In the genomic region with DNA sequence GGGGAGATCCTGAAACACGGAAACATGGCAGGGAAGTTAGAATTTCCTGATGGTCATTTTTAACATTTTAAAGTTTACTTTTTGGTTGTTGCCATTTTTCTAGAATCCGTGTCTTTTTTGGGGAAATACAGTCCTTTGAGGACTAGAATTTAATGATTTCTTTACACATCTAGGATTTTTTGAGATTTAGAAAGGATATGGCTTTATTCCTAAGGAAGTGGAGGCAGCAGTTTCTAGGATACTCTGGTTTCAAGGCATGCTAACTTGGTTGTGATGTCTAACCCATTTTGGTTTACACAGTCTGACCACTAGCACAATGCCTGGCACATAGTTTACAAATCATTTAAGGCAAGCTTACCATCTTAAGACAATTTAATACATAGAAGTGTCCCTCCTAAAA, we compare ENCODE assay signal across 8 cellular contexts. TPM values are rescaled to one million over a fixed set of nuclear protein-coding genes. Genes with fewer than 3 reads are reported as not detected.
DNase-seq lines count a peak whose midpoint lies in the region; ATAC-seq, FAIRE-seq and TF ChIP-seq lines count a peak whose summit lies in the region.

No MANE protein-coding gene starts in this region.

- POLR2A ChIA-PET in activated CD4-positive, alpha-beta T cell treated with anti-CD3 and anti-CD28 coated beads for 36 hours (lab: Charles Lee), result interaction anchor here (1.1 kb wide), 1 partner anchor 59 kb away, joined by 4 read pairs; the partner anchor contains the start of gene RMND1

- no peak for FAIRE-seq in frontal cortex (lab: Jason Lieb, UNC)

- peaks cover 52% of the 10 kb centered on the region for H3K4me1 Mint-ChIP-seq in activated CD4-positive, alpha-beta T cell treated with anti-CD3 and anti-CD28 coated beads for 36 hours

- TF ChIP-seq EP300 in stomach (IDR thresholded peaks at IDR 0.05), result no peak

- DNase-seq in activated CD4-positive, alpha-beta T cell treated with anti-CD3 and anti-CD28 coated beads for 36 hours, result no peak
- DNase-seq in activated CD4-positive, alpha-beta T cell treated with anti-CD3 and anti-CD28 coated beads, Interleukin-2, amount 50 U/mL, for 4 hours, result no peak
- no peak for DNase-seq in activated naive CD4-positive, alpha-beta T cell treated with anti-CD3 and anti-CD28 coated beads, Interleukin-2, amount 50 U/mL, for 72 hours (ENCODE audit: low spot score in 2 of 2)
- DNase-seq in stomach, result no peak
- DNase-seq in stimulated activated CD4-positive, alpha-beta T cell treated with anti-CD3 and anti-CD28 coated beads, Interleukin-12 subunit alpha, Interleukin-12 subunit beta, amount 100 ng/mL, for 4 hours, result no peak
- DNase-seq in frontal cortex (ENCODE audit: low spot score in 2 of 2), result no peak

- intact Hi-C loops in activated CD4-positive, alpha-beta T cell treated with anti-CD3 and anti-CD28 coated beads for 36 hours (cut with DNase I, micrococcal nuclease), result loop anchor here (2.0 to 5.0 kb wide), 2 partner anchors 14 to 1845 kb away; partner anchors contain the start of gene PPIL4 (in 1 of the 2)
- intact Hi-C loops in stomach (cut with DNase I; ENCODE audit: low total_unique reads), result no loop called here

- H3K27me3 ChIP-seq in stomach, result no peaks in the 10 kb centered on the region

- peak overlapping the region; percentile 92 for H3K4me3 Mint-ChIP-seq in activated CD4-positive, alpha-beta T cell treated with anti-CD3 and anti-CD28 coated beads for 36 hours

- no peaks in the 10 kb centered on the region for H3K36me3 ChIP-seq in stomach

- peaks cover 40 to 67% (median 55%) of the 10 kb centered on the region in 4 donors for H3K4me1 ChIP-seq in stomach

- no peaks in the 10 kb centered on the region for H3K9me3 Mint-ChIP-seq in activated CD4-positive, alpha-beta T cell treated with anti-CD3 and anti-CD28 coated beads for 36 hours (ENCODE audit: low read depth)
- H3K9me3 Mint-ChIP-seq in activated naive CD4-positive, alpha-beta T cell treated with anti-CD3 and anti-CD28 coated beads, Interleukin-2, amount 50 U/mL, for 72 hours, result no peaks in the 10 kb centered on the region

- no peak for TF ChIP-seq POLR2A in stomach (IDR thresholded peaks at IDR 0.05)

- ATAC-seq in activated CD4-positive, alpha-beta T cell treated with anti-CD3 and anti-CD28 coated beads for 36 hours, result no peak
- no peak for ATAC-seq in activated naive CD4-positive, alpha-beta T cell treated with anti-CD3 and anti-CD28 coated beads, Interleukin-2, amount 50 U/mL, for 72 hours
- no peak for ATAC-seq in HG03139 (IDR thresholded peaks at IDR 0.05; ENCODE audit: unreplicated experiment)

- peaks cover 33% of the 10 kb centered on the region for H3K36me3 Mint-ChIP-seq in activated CD4-positive, alpha-beta T cell treated with anti-CD3 and anti-CD28 coated beads for 36 hours (ENCODE audit: low read depth)
- peaks cover 23 to 29% of the 10 kb centered on the region in 2 donors for H3K36me3 Mint-ChIP-seq in activated naive CD4-positive, alpha-beta T cell treated with anti-CD3 and anti-CD28 coated beads, Interleukin-2, amount 50 U/mL, for 72 hours

- CTCF ChIA-PET in activated CD4-positive, alpha-beta T cell treated with anti-CD3 and anti-CD28 coated beads for 36 hours (lab: Charles Lee), result no interaction called here

- 1 to 4% (median 2%) methylated on average over 2 of the region's 2 CpGs for WGBS in stomach, 5 donors

- no peaks in the 10 kb centered on the region for H3K27me3 Mint-ChIP-seq in activated CD4-positive, alpha-beta T cell treated with anti-CD3 and anti-CD28 coated beads for 36 hours

- H3K4me3 ChIP-seq in iPS-18c (ENCODE audit: insufficient read depth, low read depth, low read length) (peak overlapping the region; percentile 66; the same call in 1 of the 2 replicates), stomach (peak overlapping the region; percentile 85 to 98 (median 94))

- peak overlapping the region in 4 of 5 donors; percentile 99 to 100 (median 100) for H3K27ac ChIP-seq in stomach

- TF ChIP-seq CTCF in stomach (IDR thresholded peaks at IDR 0.05), result no peak

- no peaks in the 10 kb centered on the region for H3K9me3 ChIP-seq in iPS-18c (ENCODE audit: control insufficient read depth, insufficient read depth, low read length)
- no peaks in the 10 kb centered on the region for H3K9me3 ChIP-seq in stomach

- H3K27ac Mint-ChIP-seq in activated CD4-positive, alpha-beta T cell treated with anti-CD3 and anti-CD28 coated beads for 36 hours, result peak overlapping the region; percentile 99
- H3K27ac Mint-ChIP-seq in activated naive CD4-positive, alpha-beta T cell treated with anti-CD3 and anti-CD28 coated beads, Interleukin-2, amount 50 U/mL, for 72 hours, result peak overlapping the region; percentile 89 to 93

RNA-seq across cellular contexts. Expression of gene ZBTB2, which starts 1.1 kb away (rescaled TPM):
- 10 to 100 TPM; 17.1 to 19.3 TPM for total RNA-seq in activated CD4-positive, alpha-beta T cell treated with anti-CD3 and anti-CD28 coated beads for 36 hours
- 10 to 100 TPM; 14.8 to 21.4 TPM for total RNA-seq in activated naive CD4-positive, alpha-beta T cell treated with anti-CD3 and anti-CD28 coated beads, Interleukin-2, amount 50 U/mL, for 72 hours
- total RNA-seq in stomach (10 to 100 TPM in 1 of 5 donors, 1 to 10 TPM in 3, under 1 TPM in 1; 0.89 to 19.1 (median 7.5) TPM), frontal cortex (11.4 TPM)
- 1 to 10 TPM; 5.1 to 7.9 (median 7.5) TPM for polyA plus RNA-seq in stomach

RNA-seq across cellular contexts. Expression of gene RMND1, which starts 59.5 kb away (rescaled TPM):
- 10 to 100 TPM; 20.8 to 21.5 TPM for total RNA-seq in activated CD4-positive, alpha-beta T cell treated with anti-CD3 and anti-CD28 coated beads for 36 hours
- total RNA-seq in activated naive CD4-positive, alpha-beta T cell treated with anti-CD3 and anti-CD28 coated beads, Interleukin-2, amount 50 U/mL, for 72 hours, result 10 to 100 TPM; 17.8 to 23.4 TPM
- total RNA-seq in stomach (10 to 100 TPM in 4 of 5 donors, 1 to 10 TPM in 1; 6.4 to 47.2 (median 31.9) TPM), frontal cortex (35.9 TPM)
- polyA plus RNA-seq in stomach, result 10 to 100 TPM; 13.9 to 17.9 (median 14.9) TPM
